In the genomic region with DNA sequence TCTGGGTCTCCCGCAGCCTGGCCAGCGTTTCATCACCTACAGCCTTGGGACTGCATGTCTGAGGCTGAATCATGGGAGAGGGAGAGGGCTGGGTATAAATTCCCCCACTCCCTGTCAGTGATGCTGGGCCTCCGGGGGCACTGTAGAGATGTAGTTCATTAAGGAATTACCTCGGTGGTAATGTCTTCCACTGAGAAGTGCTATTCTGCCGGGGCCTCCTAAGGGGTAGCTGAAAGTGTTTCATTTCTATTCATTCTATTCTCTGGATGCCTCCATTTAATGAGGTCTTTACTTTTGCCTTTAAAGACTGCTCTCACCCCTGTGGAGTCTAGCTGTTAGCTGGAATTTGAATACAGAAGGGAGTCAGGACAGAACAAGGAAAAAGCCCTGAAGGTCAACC, we compare ENCODE assay signal across 1 cellular context.
TF ChIP-seq lines count a peak whose summit lies in the region.

No MANE protein-coding gene starts in this region.

TF ChIP-seq in H1, 55 proteins besides CTCF, POLR2A, EP300 and RAD21 (continued from another document):
- no peak for TF ChIP-seq KDM5A (IDR thresholded peaks at IDR 0.05; ENCODE audit: low read length)
